ENCODE assay signal across 8 cellular contexts in genomic region chr9:83596899-83597504, GRCh38. TPM values are rescaled to one million over a fixed set of nuclear protein-coding genes. Genes with fewer than 3 reads are reported as not detected.
DNase-seq lines count a peak whose midpoint lies in the region; ATAC-seq and TF ChIP-seq lines count a peak whose summit lies in the region.

No MANE protein-coding gene starts in this region.

- no peak for ATAC-seq in activated CD4-positive, alpha-beta T cell treated with anti-CD3 and anti-CD28 coated beads for 36 hours
- no peak for ATAC-seq in GM21619 (IDR thresholded peaks at IDR 0.05; ENCODE audit: unreplicated experiment)
- no peak for ATAC-seq in HG03045 (IDR thresholded peaks at IDR 0.05; ENCODE audit: unreplicated experiment)

- CTCF ChIA-PET in activated CD4-positive, alpha-beta T cell treated with anti-CD3 and anti-CD28 coated beads for 36 hours (lab: Charles Lee) = interaction anchor here (0.7 to 7.4 kb wide), 6 partner anchors 12 to 270 kb away, joined by 3 to 49 read pairs (median 4); no protein-coding TSS in a partner anchor

- H3K79me2 ChIP-seq in MM.1S (ENCODE audit: low read length) = no peaks in the 10 kb centered on the region
- no peaks in the 10 kb centered on the region for H3K79me2 ChIP-seq in fibroblast of lung (ENCODE audit: control insufficient read depth, insufficient read depth, low read length)

- H4K20me1 ChIP-seq in MM.1S (ENCODE audit: insufficient read depth, low read length) (no peaks in the 10 kb centered on the region), fibroblast of lung (ENCODE audit: control insufficient read depth, extremely low read depth, insufficient read depth, low read length) (no peaks in the 10 kb centered on the region)

- TF ChIP-seq CTCF in GM12874 (IDR thresholded peaks at IDR 0.05; ENCODE audit: insufficient read depth, low read depth, low read length) (peak; percentile 69), MM.1S (IDR thresholded peaks at IDR 0.05; ENCODE audit: low read length) (peak; percentile 84), fibroblast of lung (conservative IDR thresholded peaks at IDR 0.05 in 1 of 2, IDR thresholded peaks at IDR 0.05 in 1 of 2; ENCODE audit: low read depth in 1 of 2, low read length in 2 of 2) (peak; percentile 45 to 61), ovary (IDR thresholded peaks at IDR 0.05) (peak in 1 of 3 donors; percentile 33)

- H3K4me2 ChIP-seq in MM.1S (ENCODE audit: low read depth, low read length) (no peak overlapping the region), fibroblast of lung (ENCODE audit: extremely low read depth, insufficient read depth, low read length) (no peak overlapping the region)

- no peaks in the 10 kb centered on the region for H3K4me1 Mint-ChIP-seq in activated CD4-positive, alpha-beta T cell treated with anti-CD3 and anti-CD28 coated beads for 36 hours

- TF ChIP-seq EP300 in ovary (IDR thresholded peaks at IDR 0.05) = no peak

- no peaks in the 10 kb centered on the region for H3K9me2 ChIP-seq in MM.1S (replicated peaks; ENCODE audit: insufficient read depth, low read length)

- H3K27me3 Mint-ChIP-seq in activated CD4-positive, alpha-beta T cell treated with anti-CD3 and anti-CD28 coated beads for 36 hours = no peaks in the 10 kb centered on the region

- POLR2A ChIA-PET in activated CD4-positive, alpha-beta T cell treated with anti-CD3 and anti-CD28 coated beads for 36 hours (lab: Charles Lee) = no interaction called here

- no peak overlapping the region for H3K9ac ChIP-seq in MM.1S (ENCODE audit: low read length)
- H3K9ac ChIP-seq in fibroblast of lung (ENCODE audit: insufficient read depth, low read length) = no peak overlapping the region

- H3K27ac ChIP-seq in MM.1S (ENCODE audit: low read length) = no peak overlapping the region
- no peak overlapping the region for H3K27ac ChIP-seq in fibroblast of lung (ENCODE audit: insufficient read depth, low read length)
- no peak overlapping the region for H3K27ac ChIP-seq in ovary

- intact Hi-C loops in activated CD4-positive, alpha-beta T cell treated with anti-CD3 and anti-CD28 coated beads for 36 hours (cut with DNase I, micrococcal nuclease) = loop anchor here (1.0 kb wide), 1 partner anchor 263 kb away; no protein-coding TSS in a partner anchor
- intact Hi-C loops in ovary (cut with DNase I) = no loop called here

- H3K4me3 Mint-ChIP-seq in activated CD4-positive, alpha-beta T cell treated with anti-CD3 and anti-CD28 coated beads for 36 hours = no peak overlapping the region

- TF ChIP-seq POLR2A in ovary (IDR thresholded peaks at IDR 0.05) = no peak

- no peaks in the 10 kb centered on the region for H3K9me3 ChIP-seq in MM.1S (replicated peaks; ENCODE audit: insufficient read depth, low read length)
- H3K9me3 ChIP-seq in fibroblast of lung (ENCODE audit: control insufficient read depth, insufficient read depth, low read depth, low read length) = no peaks in the 10 kb centered on the region
- H3K9me3 ChIP-seq in ovary = no peaks in the 10 kb centered on the region

- WGBS in ovary, 3 donors = 44 to 53% (median 53%) methylated on average over 5 of the region's 5 CpGs

- H3F3A ChIP-seq in MM.1S (ENCODE audit: insufficient read depth, low read length) = no peaks in the 10 kb centered on the region

- H3K4me3 ChIP-seq in MM.1S (ENCODE audit: low read length) (no peak overlapping the region), fibroblast of lung (replicated peaks in 1 of 4; ENCODE audit: control extremely low read depth in 1 of 4, insufficient read depth in 1 of 4, low read depth in 3 of 4, low read length in 4 of 4) (no peak overlapping the region), ovary (no peak overlapping the region)

- H3K36me3 Mint-ChIP-seq in activated CD4-positive, alpha-beta T cell treated with anti-CD3 and anti-CD28 coated beads for 36 hours (ENCODE audit: low read depth) = no peaks in the 10 kb centered on the region

- no peaks in the 10 kb centered on the region for H3K9me3 Mint-ChIP-seq in activated CD4-positive, alpha-beta T cell treated with anti-CD3 and anti-CD28 coated beads for 36 hours (ENCODE audit: low read depth)

- H3K36me3 ChIP-seq in MM.1S (replicated peaks; ENCODE audit: insufficient read depth, low read length) = no peaks in the 10 kb centered on the region
- H3K36me3 ChIP-seq in fibroblast of lung (ENCODE audit: control insufficient read depth, insufficient read depth, low read length) = no peaks in the 10 kb centered on the region
- H3K36me3 ChIP-seq in ovary = no peaks in the 10 kb centered on the region

- H3K4me1 ChIP-seq in MM.1S (ENCODE audit: low read length) (no peaks in the 10 kb centered on the region), fibroblast of lung (ENCODE audit: control insufficient read depth, extremely low read depth, insufficient read depth, low read length) (no peaks in the 10 kb centered on the region), ovary (ENCODE audit: insufficient read depth) (no peaks in the 10 kb centered on the region)

- H3K27ac Mint-ChIP-seq in activated CD4-positive, alpha-beta T cell treated with anti-CD3 and anti-CD28 coated beads for 36 hours = no peak overlapping the region

- H2AFZ ChIP-seq in MM.1S (ENCODE audit: low read length) (no peak overlapping the region), fibroblast of lung (ENCODE audit: low read length) (no peak overlapping the region)

- H3K27me3 ChIP-seq in MM.1S (replicated peaks; ENCODE audit: insufficient read depth, low read length) (no peaks in the 10 kb centered on the region), fibroblast of lung (ENCODE audit: control insufficient read depth, insufficient read depth, low read length) (peaks cover 3% of the 10 kb centered on the region), ovary (no peaks in the 10 kb centered on the region)

- peak; percentile 21 for DNase-seq in AG08395 (ENCODE audit: low spot score)
- peak; percentile 31 for DNase-seq in MM.1S
- peak; percentile 71 for DNase-seq in activated CD4-positive, alpha-beta T cell treated with anti-CD3 and anti-CD28 coated beads for 36 hours
- peak in 1 of 2 donors; percentile 23 for DNase-seq in fibroblast of lung (ENCODE audit: low read depth in 2 of 2)
- peak in 3 of 5 donors; percentile 10 to 24 (median 24) for DNase-seq in ovary

RNA-seq across cellular contexts. Expression of gene IDNK, which starts 25.9 kb away (rescaled TPM):
- 1 to 10 TPM; 4.6 to 4.7 TPM for total RNA-seq in activated CD4-positive, alpha-beta T cell treated with anti-CD3 and anti-CD28 coated beads for 36 hours
- 5.9 and 7.8 TPM in 2 replicates for total RNA-seq in fibroblast of lung
- polyA plus RNA-seq in fibroblast of lung = 4.5 and 7.0 TPM in 2 replicates
- polyA plus RNA-seq in fibroblast of lung (2012) = 4.6 and 7.6 TPM in 2 replicates
- polyA minus RNA-seq in fibroblast of lung (ENCODE audit: low replicate concordance) = 1.5 TPM in 1 of 2 replicates, not detected in the other
- total RNA-seq in ovary = 1 to 10 TPM; 1.5 to 6.8 (median 5.5) TPM
- polyA plus RNA-seq in ovary = 1 to 10 TPM; 4.9 to 9.0 TPM

RNA-seq across cellular contexts. Expression of gene FRMD3, which starts 58.8 kb away (rescaled TPM):
- under 1 TPM; 0.35 to 0.46 TPM for total RNA-seq in activated CD4-positive, alpha-beta T cell treated with anti-CD3 and anti-CD28 coated beads for 36 hours
- under 0.01 and 0.66 TPM in 2 replicates for total RNA-seq in fibroblast of lung
- 0.14 and 0.19 TPM in 2 replicates for polyA plus RNA-seq in fibroblast of lung
- polyA plus RNA-seq in fibroblast of lung (2012) = 0.10 and 0.14 TPM in 2 replicates
- polyA minus RNA-seq in fibroblast of lung (ENCODE audit: low replicate concordance) = 0.27 TPM in 1 of 2 replicates, not detected in the other
- total RNA-seq in ovary = 1 to 10 TPM in 6 of 7 donors, under 1 TPM in 1; 0.83 to 9.1 (median 4.7) TPM
- polyA plus RNA-seq in ovary = 1 to 10 TPM; 1.8 to 4.2 TPM

Comparison
In these comparisons a context has a peak if more than half of its experiments do, and no peak if none do; other contexts are left out.
1. intact Hi-C loops: an anchor here in activated CD4-positive, alpha-beta T cell treated with anti-CD3 and anti-CD28 coated beads for 36 hours (1.0 kb wide); none called in ovary.